Comparison of ENCODE assay signal across 8 cellular contexts in genomic region chr10:133329401-133330202, GRCh38. TPM values are rescaled to one million over a fixed set of nuclear protein-coding genes. Genes with fewer than 3 reads are reported as not detected.
A peak's percentile ranks its signal among the peaks of the same experiment; 100 is the strongest.
DNase-seq lines count a peak whose midpoint lies in the region; ATAC-seq lines count a peak whose summit lies in the region.

No MANE protein-coding gene starts in this region.

- H3K9me3 Mint-ChIP-seq in IgD-negative memory B cell: no peaks in the 10 kb centered on the region

- peak overlapping the region in 3 of 4 donors; percentile 41 to 58 (median 45) for H3K4me3 Mint-ChIP-seq in IgD-negative memory B cell

- DNase-seq in DMS53 treated with DMSO at 0.1 percent for 48 hours (lab: John Stamatoyannopoulos, UW; ENCODE audit: unreplicated experiment) (peak; percentile 79), RPMI8226 (peak; percentile 75), fibroblast of the conjunctiva (ENCODE audit: low read depth) (peak; percentile 68), nucleus accumbens (lab: John Stamatoyannopoulos, UW) (peak in 55 of 56 donors; percentile 23 to 92 (median 71)), superior temporal gyrus (ENCODE audit: extremely low spot score) (peak; percentile 96)
- DNase-seq in activated T-helper 1 cell treated with anti-CD3 and anti-CD28 coated beads, Interleukin-2, amount 50 U/mL, for 16 hours (ENCODE audit: low read depth in 1 of 2, low spot score in 1 of 2): peak; percentile 81 to 84

- H3K36me3 Mint-ChIP-seq in IgD-negative memory B cell: no peaks in the 10 kb centered on the region

- ATAC-seq in GM21528 (IDR thresholded peaks at IDR 0.05; ENCODE audit: low FRiP score, unreplicated experiment): peak; percentile 90

- H3K27ac Mint-ChIP-seq in IgD-negative memory B cell: peak overlapping the region in 1 of 3 donors; percentile 72

- peaks cover 26% of the 10 kb centered on the region for H3K27me3 Mint-ChIP-seq in IgD-negative memory B cell

- H3K4me1 Mint-ChIP-seq in IgD-negative memory B cell: peaks cover 5 to 21% (median 11%) of the 10 kb centered on the region in 3 donors

RNA-seq across cellular contexts. Expression of gene CALY, which starts 7.1 kb away (rescaled TPM):
- not detected for polyA plus RNA-seq in IgD-negative memory B cell

RNA-seq across cellular contexts. Expression of gene PRAP1, which starts 17.6 kb away (rescaled TPM):
- not detected for polyA plus RNA-seq in IgD-negative memory B cell

RNA-seq across cellular contexts. Expression of gene ZNF511, which starts 20.9 kb away (rescaled TPM):
- 107 TPM for polyA plus RNA-seq in IgD-negative memory B cell

RNA-seq across cellular contexts. Expression of gene TUBGCP2, which starts 20.9 kb away (rescaled TPM):
- 32.1 TPM for polyA plus RNA-seq in IgD-negative memory B cell

RNA-seq across cellular contexts. Expression of gene FUOM, which starts 28.2 kb away (rescaled TPM):
- 37.1 TPM for polyA plus RNA-seq in IgD-negative memory B cell

Comparison
In these comparisons a context has a peak if more than half of its experiments do, and no peak if none do; other contexts are left out.
1. Peak in every context shown above with its lines: DNase-seq and ATAC-seq.